Comparison of ENCODE assay signal across 8 cellular contexts in the genomic region with DNA sequence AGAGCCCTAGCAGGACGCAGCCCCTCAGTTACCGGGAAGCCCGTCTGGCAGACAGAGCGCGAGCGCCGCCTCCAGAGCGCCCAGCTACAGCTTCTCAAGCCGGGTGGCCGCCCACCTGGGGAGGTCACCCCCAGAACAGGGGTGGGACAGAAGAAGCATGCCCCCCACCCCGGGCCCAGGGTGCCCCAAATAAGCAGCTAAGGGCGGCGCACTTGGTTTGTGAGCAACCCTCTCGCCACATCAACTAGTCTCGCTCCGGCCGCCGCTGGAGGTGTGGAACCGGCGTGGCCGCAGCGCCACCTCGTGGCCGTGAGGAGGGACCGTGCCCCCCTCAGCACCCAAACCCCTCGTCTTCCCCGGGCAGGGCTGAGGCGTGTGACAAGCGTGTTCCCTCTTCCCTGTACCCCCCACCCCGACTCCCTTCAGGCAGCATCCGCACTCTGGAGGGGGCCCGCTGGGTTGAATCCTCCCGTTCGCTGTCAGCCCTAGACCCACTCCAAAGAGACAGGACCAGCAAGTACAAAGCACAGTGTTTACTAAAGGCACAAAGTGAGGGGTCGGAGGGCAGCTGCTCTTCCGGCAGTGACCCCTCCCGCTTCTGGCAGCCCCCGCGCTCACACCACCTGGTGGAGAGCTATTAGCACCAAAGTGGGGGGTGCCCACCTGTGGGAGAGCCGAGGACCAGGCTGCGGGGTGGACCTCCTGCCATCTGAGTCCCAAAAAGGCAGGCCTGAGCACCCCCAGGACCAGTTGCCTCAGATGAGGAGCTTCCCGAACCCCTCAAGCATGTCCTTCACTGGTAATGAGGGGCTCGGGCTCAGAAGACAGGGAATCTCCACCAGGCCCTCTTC. TPM values are rescaled to one million over a fixed set of nuclear protein-coding genes. Genes with fewer than 3 reads are reported as not detected.
DNase-seq lines count a peak whose midpoint lies in the region; ATAC-seq, FAIRE-seq and TF ChIP-seq lines count a peak whose summit lies in the region.

No MANE protein-coding gene starts in this region.

- no peak overlapping the region for H3K27ac ChIP-seq in SJCRH30
- H3K27ac ChIP-seq in neuronal stem cell (replicated peaks; ENCODE audit: low read length), result no peak overlapping the region
- peak overlapping the region; percentile 24 for H3K27ac ChIP-seq in stomach smooth muscle (ENCODE audit: low read length)

- peak overlapping the region; percentile 2; the same call in 1 of the 2 replicates for H3K4me3 ChIP-seq in BJ (ENCODE audit: low read depth, low read length)
- peak overlapping the region; percentile 31 for H3K4me3 ChIP-seq in SJCRH30
- H3K4me3 ChIP-seq in neuronal stem cell (ENCODE audit: low read length in 2 of 2), result no peak overlapping the region
- peak overlapping the region; percentile 56 to 69 for H3K4me3 ChIP-seq in stomach smooth muscle (ENCODE audit: low read length in 2 of 2)

- peak; percentile 96 for TF ChIP-seq CTCF in BJ (IDR thresholded peaks at IDR 0.05; ENCODE audit: insufficient read depth, low read depth, low read length)

- no peak for DNase-seq in BJ (ENCODE audit: low read depth)
- DNase-seq in HuH-7 (ENCODE audit: low spot score), result peak; percentile 90
- DNase-seq in SJCRH30, result peak; percentile 72 to 84
- peak; percentile 69 for DNase-seq in activated gamma-delta T cell treated with anti-CD3 and anti-CD28 coated beads, Interleukin-2, amount 50 U/mL, for 16 hours (ENCODE audit: low read depth)
- DNase-seq in frontal cortex (ENCODE audit: low spot score in 2 of 2), result peak; percentile 75 to 89
- DNase-seq in neuronal stem cell (ENCODE audit: low spot score), result peak; percentile 78

- no peak overlapping the region for H3K4ac ChIP-seq in neuronal stem cell (ENCODE audit: low read length)

- no peak for FAIRE-seq in frontal cortex (lab: Jason Lieb, UNC)

- H3K36me3 ChIP-seq in BJ (ENCODE audit: control insufficient read depth, insufficient read depth, low read length) (peaks cover 12% of the 10 kb centered on the region), SJCRH30 (no peaks in the 10 kb centered on the region), neuronal stem cell (replicated peaks in 1 of 2; ENCODE audit: control insufficient read depth in 2 of 2, insufficient read depth in 2 of 2, low read length in 2 of 2) (no peaks in the 10 kb centered on the region), stomach smooth muscle (ENCODE audit: control insufficient read depth in 2 of 2, insufficient read depth in 2 of 2, low read length in 2 of 2) (peaks cover 17 to 36% of the 10 kb centered on the region in 2 donors)

- no peak overlapping the region for H4K91ac ChIP-seq in neuronal stem cell (ENCODE audit: low read depth, low read length, poor library complexity)

- H3K4me2 ChIP-seq in neuronal stem cell (ENCODE audit: insufficient read depth, low read length, poor library complexity, severe bottlenecking), result peak overlapping the region; percentile 87

- peak overlapping the region; percentile 11 for H2BK12ac ChIP-seq in neuronal stem cell (ENCODE audit: low read length)

- ATAC-seq in GM19372 (IDR thresholded peaks at IDR 0.05; ENCODE audit: low read depth, unreplicated experiment), result peak; percentile 72

- no CpG with 5 or more reads among the region's 43 CpGs for WGBS in neuronal stem cell (ENCODE audit: extremely low coverage in 2 of 2, insufficient read length in 2 of 2, insufficient replicate concordance in 1 of 2), 2 donors

- POLR2A ChIA-PET in BJ (lab: Charles Lee), result no interaction called here

- H3K9me3 ChIP-seq in SJCRH30 (replicated peaks), result no peaks in the 10 kb centered on the region
- no peaks in the 10 kb centered on the region for H3K9me3 ChIP-seq in neuronal stem cell (replicated peaks in 1 of 2; ENCODE audit: control insufficient read depth in 2 of 2, insufficient read depth in 1 of 2, low read depth in 1 of 2, low read length in 2 of 2)
- no peaks in the 10 kb centered on the region for H3K9me3 ChIP-seq in stomach smooth muscle (ENCODE audit: control insufficient read depth in 2 of 2, low read length in 2 of 2)

- H2BK15ac ChIP-seq in neuronal stem cell (ENCODE audit: low read length), result peak overlapping the region; percentile 99

- peaks cover 4% of the 10 kb centered on the region; the same call in 1 of the 2 replicates for H3K4me1 ChIP-seq in SJCRH30
- H3K4me1 ChIP-seq in neuronal stem cell (ENCODE audit: control insufficient read depth in 2 of 2, insufficient read depth in 1 of 2, low read depth in 1 of 2, low read length in 2 of 2), result peaks cover 14 to 16% of the 10 kb centered on the region in 2 donors
- H3K4me1 ChIP-seq in stomach smooth muscle (ENCODE audit: control insufficient read depth, insufficient read depth, low read length), result peaks cover 20% of the 10 kb centered on the region

- H2BK5ac ChIP-seq in neuronal stem cell (ENCODE audit: low read length), result peak overlapping the region; percentile 39

- H2AFZ ChIP-seq in neuronal stem cell (ENCODE audit: low read length), result peak overlapping the region; percentile 97

- H3K27me3 ChIP-seq in BJ (ENCODE audit: control insufficient read depth, insufficient read depth, low read length) (no peaks in the 10 kb centered on the region), SJCRH30 (no peaks in the 10 kb centered on the region; the same call in 1 of the 2 replicates), neuronal stem cell (ENCODE audit: control insufficient read depth in 3 of 3, insufficient read depth in 3 of 3, low read depth in 1 of 3, low read length in 3 of 3) (peaks cover 0 to 13% (median 6%) of the 10 kb centered on the region in 3 experiments), stomach smooth muscle (ENCODE audit: control insufficient read depth in 1 of 2, insufficient read depth in 2 of 2, low read length in 2 of 2) (no peaks in the 10 kb centered on the region)

- CTCF ChIA-PET in BJ (lab: Yijun Ruan, JAX), result interaction anchor here (0.5 to 11.5 kb wide), 51 partner anchors 9 to 672 kb away, joined by 3 to 211 read pairs (median 4); partner anchors contain the start of gene TOMM6

- no peak overlapping the region for H3K14ac ChIP-seq in neuronal stem cell (ENCODE audit: low read length)

- peak overlapping the region; percentile 94 for H3K18ac ChIP-seq in neuronal stem cell (ENCODE audit: low read length)

- no peak overlapping the region for H2BK120ac ChIP-seq in neuronal stem cell (ENCODE audit: low read depth, low read length)

- H3K23ac ChIP-seq in neuronal stem cell (ENCODE audit: low read depth, low read length, poor library complexity), result peak overlapping the region; percentile 91

- peak overlapping the region; percentile 90 for H2AK5ac ChIP-seq in neuronal stem cell (ENCODE audit: low read depth, low read length)

- H3K79me1 ChIP-seq in neuronal stem cell (ENCODE audit: low read depth, low read length), result no peaks in the 10 kb centered on the region

- H3K9ac ChIP-seq in neuronal stem cell (ENCODE audit: low read depth, low read length, poor library complexity) (peak overlapping the region; percentile 51), stomach smooth muscle (ENCODE audit: low read length in 2 of 2) (peak overlapping the region; percentile 62 to 68)

- H4K8ac ChIP-seq in neuronal stem cell (ENCODE audit: low read depth, low read length), result no peak overlapping the region

RNA-seq across cellular contexts. Expression of gene MDFI, which starts 45.4 kb away (rescaled TPM):
- not detected in 2 replicates for polyA plus RNA-seq in BJ (2011; rRNA removed)
- not detected in 2 replicates for polyA minus RNA-seq in BJ (2011; rRNA and poly(A)+ RNA removed)
- total RNA-seq in SJCRH30 (2014; rRNA removed; shearing (Covaris generic)), result 166 and 176 TPM in 2 replicates
- 11.4 TPM for total RNA-seq in frontal cortex
- 73.1 TPM for polyA plus RNA-seq in neuronal stem cell (2013, experiment 1 of 2)
- 65.6 TPM for polyA plus RNA-seq in neuronal stem cell (2013, experiment 2 of 2)

RNA-seq across cellular contexts. Expression of gene TFEB, which starts 51.7 kb away (rescaled TPM):
- 13.2 and 21.9 TPM in 2 replicates for polyA plus RNA-seq in BJ (2011; rRNA removed)
- 18.1 and 25.8 TPM in 2 replicates for polyA minus RNA-seq in BJ (2011; rRNA and poly(A)+ RNA removed)
- total RNA-seq in SJCRH30 (2014; rRNA removed; shearing (Covaris generic)), result 0.57 and 0.63 TPM in 2 replicates
- total RNA-seq in frontal cortex, result 1.6 TPM
- 1.1 TPM for polyA plus RNA-seq in neuronal stem cell (2013, experiment 1 of 2)
- 1.1 TPM for polyA plus RNA-seq in neuronal stem cell (2013, experiment 2 of 2)

Comparison
In these comparisons a context has a peak if more than half of its experiments do, and no peak if none do; other contexts are left out.
1. H3K4me3 ChIP-seq: peak in BJ (single experiment), SJCRH30 (single experiment) and stomach smooth muscle (2 of 2); none in neuronal stem cell (0 of 2).
2. RNA of gene MDFI, which starts 45.4 kb away (total RNA-seq): 166 to 176 TPM in SJCRH30; 11.4 TPM in frontal cortex (single experiment); every median in the first group is over 10 times any median in the second.